Comparison of ENCODE assay signal across 28 cellular contexts in genomic region chrX:46814966-46815365, GRCh38.
"Had no signal": no experiment of that assay in that cellular context is flagged by ENCODE, and none has a peak within 500 bp of the region (broad histone marks: within the 10 kb centered on the region; RNA-seq: fewer than 3 reads in every experiment).

No MANE protein-coding gene starts in this region.

- H3K9me3 ChIP-seq: SJCRH30, SK-N-SH had no signal

- H3K27ac ChIP-seq: brain microvascular endothelial cell, RWPE1, SJCRH30 had no signal

- H3K36me3 ChIP-seq: brain microvascular endothelial cell, SJCRH30 had no signal

- ATAC-seq: Panc1 had no signal

- H3K9ac ChIP-seq: SK-N-SH had no signal

- H3K4me2 ChIP-seq: SK-N-SH had no signal

- DNase-seq: activated CD4-positive, alpha-beta memory T cell treated with anti-CD3 and anti-CD28 coated beads for 36 hours; activated CD4-positive, alpha-beta T cell treated with anti-CD3 and anti-CD28 coated beads, Interleukin-2, amount 10 ng/mL, durations not matched to agents 7 days and 5 days; activated CD4-positive, CD25-positive, alpha-beta regulatory T cell; activated gamma-delta T cell treated with Interleukin-2 at 50 U/mL for 16 hours; activated naive CD4-positive, alpha-beta T cell treated with anti-CD3 and anti-CD28 coated beads, Interleukin-2, amount 10 ng/mL, durations not matched to agents 7 days and 5 days; activated naive CD8-positive, alpha-beta T cell treated with anti-CD3 and anti-CD28 coated beads for 36 hours; activated T-cell treated with anti-CD3 and anti-CD28 coated beads for 4 hours; activated T-cell treated with anti-CD3 and anti-CD28 coated beads, Interleukin-2, amount 50 U/mL, for 48 hours; brain microvascular endothelial cell; cerebellar nuclear complex; Kasumi-1; KBM-7; MV-4-11; NCI-H1092 treated with DMSO at 0.1 percent for 48 hours; NCI-H1417 treated with DMSO at 0.1 percent for 48 hours; NCI-H1694; NCI-H2029; NCI-H2107; NCI-H2171 treated with DMSO at 0.1 percent for 48 hours; NCI-H226; NCI-H510A; NCI-H526 treated with DMSO at 0.1 percent for 48 hours; NCI-H82; Right ventricle myocardium superior; SJCRH30; SK-N-SH had no signal

- H3K4me3 ChIP-seq: SJCRH30 had no signal

- H3K27me3 ChIP-seq: brain microvascular endothelial cell, SJCRH30 had no signal

- H3K4me1 ChIP-seq: SJCRH30 had no signal

- H3K9me2 ChIP-seq: SK-N-SH had no signal
